ENCODE assay signal across 1 cellular context in genomic region chr7:64562621-64563275, GRCh38.
A peak's percentile ranks its signal among the peaks of the same experiment; 100 is the strongest.
TF ChIP-seq lines count a peak whose summit lies in the region.

ZNF680 (minus strand) TSS chr7:64563071; CDS start chr7:64562954, 117 bp downstream.

TF ChIP-seq in GM12878, 131 proteins besides CTCF, POLR2A, EP300 and RAD21 (continued from another document):
- TF ChIP-seq TAF1 (IDR thresholded peaks at IDR 0.05; ENCODE audit: borderline replicate concordance, low read depth, low read length) (peak; percentile 69; the same call in 1 of the 2 replicates), MTA3 (IDR thresholded peaks at IDR 0.05; ENCODE audit: borderline replicate concordance, low read length) (no peak), KLF5 (IDR thresholded peaks at IDR 0.05; ENCODE audit: partially characterized antibody) (peak; percentile 58), STAT1 (conservative IDR thresholded peaks at IDR 0.05) (0 out of 2 replicates have a peak, but pooled peaks have one; percentile 77), TCF7 (IDR thresholded peaks at IDR 0.05; ENCODE audit: borderline replicate concordance) (no peak), EZH2 (IDR thresholded peaks at IDR 0.05; ENCODE audit: borderline replicate concordance, control insufficient read depth, low read depth, low read length) (no peak), NFYA (IDR thresholded peaks at IDR 0.05; ENCODE audit: borderline replicate concordance, low read depth, low read length) (peak; percentile 31; the same call in 1 of the 2 replicates), SIX5 (IDR thresholded peaks at IDR 0.05; ENCODE audit: low read depth, low read length, severe bottlenecking) (no peak), BCLAF1 (IDR thresholded peaks at IDR 0.05) (no peak), USF2 (IDR thresholded peaks at IDR 0.05; ENCODE audit: borderline replicate concordance, low read depth, low read length) (no peak), FOS (IDR thresholded peaks at IDR 0.05; ENCODE audit: borderline replicate concordance, extremely low read depth, insufficient read length) (peak; percentile 45), BRCA1 (IDR thresholded peaks at IDR 0.05; ENCODE audit: low read depth, low read length) (no peak), DPF2 (IDR thresholded peaks at IDR 0.05) (no peak), SREBF2 (IDR thresholded peaks at IDR 0.05; ENCODE audit: low read length) (no peak), PML (IDR thresholded peaks at IDR 0.05; ENCODE audit: low read length) (peak; percentile 50; the same call in 1 of the 2 replicates), SPI1 (IDR thresholded peaks at IDR 0.05; ENCODE audit: borderline replicate concordance, insufficient read depth, low read depth, low read length) (no peak), RELA (IDR thresholded peaks at IDR 0.05; ENCODE audit: borderline replicate concordance, partially characterized antibody) (no peak), HDAC2 (IDR thresholded peaks at IDR 0.05) (no peak), CHD2 (IDR thresholded peaks at IDR 0.05; ENCODE audit: borderline replicate concordance, low read depth, low read length) (peak; percentile 64; the same call in 1 of the 2 replicates), LARP7 (IDR thresholded peaks at IDR 0.05) (peak; percentile 74; the same call in 1 of the 2 replicates), SIN3A (IDR thresholded peaks at IDR 0.05; ENCODE audit: low read depth, low read length) (peak; percentile 87; the same call in 1 of the 2 replicates), RUNX3 (IDR thresholded peaks at IDR 0.05; ENCODE audit: low read length) (peak; percentile 28; the same call in 1 of the 2 replicates), SP1 (IDR thresholded peaks at IDR 0.05; ENCODE audit: low read depth, low read length) (peak; percentile 90), SUPT20H (IDR thresholded peaks at IDR 0.05; ENCODE audit: borderline replicate concordance, control insufficient read depth, low read depth, low read length) (no peak), POLR2AphosphoS2 (IDR thresholded peaks at IDR 0.05; ENCODE audit: low read depth, low read length) (no peak), SUZ12 (IDR thresholded peaks at IDR 0.05; ENCODE audit: unreplicated experiment) (no peak), RELB (IDR thresholded peaks at IDR 0.05; ENCODE audit: low read depth) (no peak), NRF1 (conservative IDR thresholded peaks at IDR 0.05; ENCODE audit: low read depth, low read length) (no peak), SMAD1 (IDR thresholded peaks at IDR 0.05; ENCODE audit: low read depth, partially characterized antibody) (no peak), NR2C1 (IDR thresholded peaks at IDR 0.05) (no peak), E2F4 (IDR thresholded peaks at IDR 0.05; ENCODE audit: low read depth, low read length) (peak; percentile 73), NBN (IDR thresholded peaks at IDR 0.05) (peak; percentile 72), BMI1 (IDR thresholded peaks at IDR 0.05; ENCODE audit: borderline replicate concordance) (no peak), STAT3 (IDR thresholded peaks at IDR 0.05; ENCODE audit: low read depth, low read length) (no peak), CREM (IDR thresholded peaks at IDR 0.05; ENCODE audit: low read depth) (peak; percentile 19; the same call in 1 of the 2 replicates), CBX5 (IDR thresholded peaks at IDR 0.05; ENCODE audit: low read depth) (no peak), ZBED1 (IDR thresholded peaks at IDR 0.05; ENCODE audit: borderline replicate concordance) (no peak), ATF7 (IDR thresholded peaks at IDR 0.05; ENCODE audit: low read depth) (no peak), MYB (IDR thresholded peaks at IDR 0.05; ENCODE audit: borderline replicate concordance, low read depth, low read length) (no peak), KDM1A (IDR thresholded peaks at IDR 0.05; ENCODE audit: borderline replicate concordance) (no peak), ZNF24 (IDR thresholded peaks at IDR 0.05) (no peak), MTA2 (IDR thresholded peaks at IDR 0.05; ENCODE audit: low read depth) (no peak)
- TF ChIP-seq, protein P1, sequence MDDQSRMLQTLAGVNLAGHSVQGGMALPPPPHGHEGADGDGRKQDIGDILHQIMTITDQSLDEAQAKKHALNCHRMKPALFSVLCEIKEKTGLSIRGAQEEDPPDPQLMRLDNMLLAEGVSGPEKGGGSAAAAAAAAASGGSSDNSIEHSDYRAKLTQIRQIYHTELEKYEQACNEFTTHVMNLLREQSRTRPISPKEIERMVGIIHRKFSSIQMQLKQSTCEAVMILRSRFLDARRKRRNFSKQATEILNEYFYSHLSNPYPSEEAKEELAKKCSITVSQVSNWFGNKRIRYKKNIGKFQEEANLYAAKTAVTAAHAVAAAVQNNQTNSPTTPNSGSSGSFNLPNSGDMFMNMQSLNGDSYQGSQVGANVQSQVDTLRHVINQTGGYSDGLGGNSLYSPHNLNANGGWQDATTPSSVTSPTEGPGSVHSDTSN (IDR thresholded peaks at IDR 0.05; ENCODE audit: insufficient replicate concordance, low read depth, low read length): peak; percentile 92
- TF ChIP-seq, protein P2, sequence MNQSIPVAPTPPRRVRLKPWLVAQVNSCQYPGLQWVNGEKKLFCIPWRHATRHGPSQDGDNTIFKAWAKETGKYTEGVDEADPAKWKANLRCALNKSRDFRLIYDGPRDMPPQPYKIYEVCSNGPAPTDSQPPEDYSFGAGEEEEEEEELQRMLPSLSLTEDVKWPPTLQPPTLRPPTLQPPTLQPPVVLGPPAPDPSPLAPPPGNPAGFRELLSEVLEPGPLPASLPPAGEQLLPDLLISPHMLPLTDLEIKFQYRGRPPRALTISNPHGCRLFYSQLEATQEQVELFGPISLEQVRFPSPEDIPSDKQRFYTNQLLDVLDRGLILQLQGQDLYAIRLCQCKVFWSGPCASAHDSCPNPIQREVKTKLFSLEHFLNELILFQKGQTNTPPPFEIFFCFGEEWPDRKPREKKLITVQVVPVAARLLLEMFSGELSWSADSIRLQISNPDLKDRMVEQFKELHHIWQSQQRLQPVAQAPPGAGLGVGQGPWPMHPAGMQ (IDR thresholded peaks at IDR 0.05; ENCODE audit: borderline replicate concordance): no peak
- TF ChIP-seq, protein P3, sequence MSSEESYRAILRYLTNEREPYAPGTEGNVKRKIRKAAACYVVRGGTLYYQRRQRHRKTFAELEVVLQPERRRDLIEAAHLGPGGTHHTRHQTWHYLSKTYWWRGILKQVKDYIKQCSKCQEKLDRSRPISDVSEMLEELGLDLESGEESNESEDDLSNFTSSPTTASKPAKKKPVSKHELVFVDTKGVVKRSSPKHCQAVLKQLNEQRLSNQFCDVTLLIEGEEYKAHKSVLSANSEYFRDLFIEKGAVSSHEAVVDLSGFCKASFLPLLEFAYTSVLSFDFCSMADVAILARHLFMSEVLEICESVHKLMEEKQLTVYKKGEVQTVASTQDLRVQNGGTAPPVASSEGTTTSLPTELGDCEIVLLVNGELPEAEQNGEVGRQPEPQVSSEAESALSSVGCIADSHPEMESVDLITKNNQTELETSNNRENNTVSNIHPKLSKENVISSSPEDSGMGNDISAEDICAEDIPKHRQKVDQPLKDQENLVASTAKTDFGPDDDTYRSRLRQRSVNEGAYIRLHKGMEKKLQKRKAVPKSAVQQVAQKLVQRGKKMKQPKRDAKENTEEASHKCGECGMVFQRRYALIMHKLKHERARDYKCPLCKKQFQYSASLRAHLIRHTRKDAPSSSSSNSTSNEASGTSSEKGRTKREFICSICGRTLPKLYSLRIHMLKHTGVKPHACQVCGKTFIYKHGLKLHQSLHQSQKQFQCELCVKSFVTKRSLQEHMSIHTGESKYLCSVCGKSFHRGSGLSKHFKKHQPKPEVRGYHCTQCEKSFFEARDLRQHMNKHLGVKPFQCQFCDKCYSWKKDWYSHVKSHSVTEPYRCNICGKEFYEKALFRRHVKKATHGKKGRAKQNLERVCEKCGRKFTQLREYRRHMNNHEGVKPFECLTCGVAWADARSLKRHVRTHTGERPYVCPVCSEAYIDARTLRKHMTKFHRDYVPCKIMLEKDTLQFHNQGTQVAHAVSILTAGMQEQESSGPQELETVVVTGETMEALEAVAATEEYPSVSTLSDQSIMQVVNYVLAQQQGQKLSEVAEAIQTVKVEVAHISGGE (CRISPR knock-in tag; IDR thresholded peaks at IDR 0.05): no peak
- TF ChIP-seq, protein P4, sequence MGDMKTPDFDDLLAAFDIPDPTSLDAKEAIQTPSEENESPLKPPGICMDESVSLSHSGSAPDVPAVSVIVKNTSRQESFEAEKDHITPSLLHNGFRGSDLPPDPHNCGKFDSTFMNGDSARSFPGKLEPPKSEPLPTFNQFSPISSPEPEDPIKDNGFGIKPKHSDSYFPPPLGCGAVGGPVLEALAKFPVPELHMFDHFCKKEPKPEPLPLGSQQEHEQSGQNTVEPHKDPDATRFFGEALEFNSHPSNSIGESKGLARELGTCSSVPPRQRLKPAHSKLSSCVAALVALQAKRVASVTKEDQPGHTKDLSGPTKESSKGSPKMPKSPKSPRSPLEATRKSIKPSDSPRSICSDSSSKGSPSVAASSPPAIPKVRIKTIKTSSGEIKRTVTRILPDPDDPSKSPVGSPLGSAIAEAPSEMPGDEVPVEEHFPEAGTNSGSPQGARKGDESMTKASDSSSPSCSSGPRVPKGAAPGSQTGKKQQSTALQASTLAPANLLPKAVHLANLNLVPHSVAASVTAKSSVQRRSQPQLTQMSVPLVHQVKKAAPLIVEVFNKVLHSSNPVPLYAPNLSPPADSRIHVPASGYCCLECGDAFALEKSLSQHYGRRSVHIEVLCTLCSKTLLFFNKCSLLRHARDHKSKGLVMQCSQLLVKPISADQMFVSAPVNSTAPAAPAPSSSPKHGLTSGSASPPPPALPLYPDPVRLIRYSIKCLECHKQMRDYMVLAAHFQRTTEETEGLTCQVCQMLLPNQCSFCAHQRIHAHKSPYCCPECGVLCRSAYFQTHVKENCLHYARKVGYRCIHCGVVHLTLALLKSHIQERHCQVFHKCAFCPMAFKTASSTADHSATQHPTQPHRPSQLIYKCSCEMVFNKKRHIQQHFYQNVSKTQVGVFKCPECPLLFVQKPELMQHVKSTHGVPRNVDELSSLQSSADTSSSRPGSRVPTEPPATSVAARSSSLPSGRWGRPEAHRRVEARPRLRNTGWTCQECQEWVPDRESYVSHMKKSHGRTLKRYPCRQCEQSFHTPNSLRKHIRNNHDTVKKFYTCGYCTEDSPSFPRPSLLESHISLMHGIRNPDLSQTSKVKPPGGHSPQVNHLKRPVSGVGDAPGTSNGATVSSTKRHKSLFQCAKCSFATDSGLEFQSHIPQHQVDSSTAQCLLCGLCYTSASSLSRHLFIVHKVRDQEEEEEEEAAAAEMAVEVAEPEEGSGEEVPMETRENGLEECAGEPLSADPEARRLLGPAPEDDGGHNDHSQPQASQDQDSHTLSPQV (IDR thresholded peaks at IDR 0.05): no peak
- TF ChIP-seq, protein P5, sequence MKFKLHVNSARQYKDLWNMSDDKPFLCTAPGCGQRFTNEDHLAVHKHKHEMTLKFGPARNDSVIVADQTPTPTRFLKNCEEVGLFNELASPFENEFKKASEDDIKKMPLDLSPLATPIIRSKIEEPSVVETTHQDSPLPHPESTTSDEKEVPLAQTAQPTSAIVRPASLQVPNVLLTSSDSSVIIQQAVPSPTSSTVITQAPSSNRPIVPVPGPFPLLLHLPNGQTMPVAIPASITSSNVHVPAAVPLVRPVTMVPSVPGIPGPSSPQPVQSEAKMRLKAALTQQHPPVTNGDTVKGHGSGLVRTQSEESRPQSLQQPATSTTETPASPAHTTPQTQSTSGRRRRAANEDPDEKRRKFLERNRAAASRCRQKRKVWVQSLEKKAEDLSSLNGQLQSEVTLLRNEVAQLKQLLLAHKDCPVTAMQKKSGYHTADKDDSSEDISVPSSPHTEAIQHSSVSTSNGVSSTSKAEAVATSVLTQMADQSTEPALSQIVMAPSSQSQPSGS (IDR thresholded peaks at IDR 0.05; ENCODE audit: low read length): no peak
